28 cellular contexts compared by ENCODE assay signal in the genomic region with DNA sequence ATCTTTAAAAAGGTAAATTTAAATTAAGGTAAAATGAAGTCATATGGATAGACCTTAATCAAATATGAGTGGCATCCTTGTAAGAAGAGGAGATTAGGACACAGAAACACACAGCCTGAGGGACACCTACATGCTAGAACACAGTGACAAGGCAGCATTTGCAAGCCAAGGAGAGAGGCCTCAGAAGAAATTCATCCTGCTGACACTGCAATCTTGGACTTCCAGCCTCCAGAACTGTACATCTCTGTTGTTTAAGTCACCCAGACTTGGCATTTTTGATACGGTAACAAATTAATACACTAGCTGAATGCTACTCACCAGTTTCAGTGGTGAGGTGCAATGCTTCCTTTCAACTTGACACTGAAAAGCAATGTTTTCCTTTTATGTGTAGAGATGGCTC.
"Had no signal": no experiment of that assay in that cellular context is flagged by ENCODE, and none has a peak within 500 bp of the region (broad histone marks: within the 10 kb centered on the region; RNA-seq: fewer than 3 reads in every experiment).

No MANE protein-coding gene starts in this region.

- H3K4me1 ChIP-seq: neural progenitor cell, parathyroid adenoma, psoas muscle, spleen, suprapubic skin, testis, tibial artery, transverse colon, upper lobe of right lung, uterus had no signal

- ATAC-seq: natural killer cell; psoas muscle; right cardiac atrium; sciatic nerve; stimulated activated memory B cell treated with anti-CD40 and anti-IgM and Interleukin-4, amounts not matched to agents 10 μg/mL and 1 μg/mL and 100 μg/mL, for 72 hours; stimulated activated naive CD8-positive, alpha-beta T cell treated with anti-CD3 and anti-CD28 coated beads, Interleukin-15, amount 100 ng/mL, for 72 hours; stimulated activated naive CD8-positive, alpha-beta T cell treated with anti-CD3 and anti-CD28 coated beads, Interleukin-15, Interleukin-2, amounts not matched to agents 100 U/mL and 50 U/mL, for 24 hours; upper lobe of right lung had no signal

- DNase-seq: natural killer cell; occipital lobe; ovary; posterior cingulate gyrus; psoas muscle; right cardiac atrium; spleen; stimulated activated CD4-positive, alpha-beta T cell treated with anti-CD3 and anti-CD28 coated beads, Interleukin-12 subunit alpha, Interleukin-12 subunit beta, amount 100 ng/mL, for 4 hours; stimulated activated CD4-positive, alpha-beta T cell treated with anti-CD3 and anti-CD28 coated beads, Interleukin-1b, Interleukin-23, amount 100 ng/mL, for 48 hours; stimulated activated CD4-positive, alpha-beta T cell treated with anti-CD3 and anti-CD28 coated beads, Interleukin-4, amount 100 ng/mL, for 1 hour; stimulated activated CD4-positive, alpha-beta T cell treated with anti-CD3 and anti-CD28 coated beads, Interleukin-4, amount 100 ng/mL, for 4 hours; stimulated activated CD8-positive, alpha-beta memory T cell treated with anti-CD3 and anti-CD28 coated beads, Interleukin-4, amount 100 ng/mL, for 48 hours; stimulated activated naive CD4-positive, alpha-beta T cell; stimulated activated naive CD8-positive, alpha-beta T cell treated with anti-CD3 and anti-CD28 coated beads, Interleukin-15, amount 100 ng/mL, for 72 hours; stimulated activated naive CD8-positive, alpha-beta T cell treated with anti-CD3 and anti-CD28 coated beads, Interleukin-15, Interleukin-2, amounts not matched to agents 100 U/mL and 50 U/mL, for 24 hours; substantia nigra; testis; tibial artery; transverse colon; upper lobe of right lung; uterus had no signal

- H3K27me3 ChIP-seq: neural progenitor cell, ovary, spleen, suprapubic skin, testis, tibial artery, transverse colon, upper lobe of right lung, uterus had no signal

- H3K27ac ChIP-seq: neural progenitor cell, ovary, parathyroid adenoma, psoas muscle, skin epidermis, suprapubic skin, testis, tibial artery, transverse colon, upper lobe of right lung, uterus had no signal

- H3K4me3 ChIP-seq: neural progenitor cell, ovary, psoas muscle, skin epidermis, smooth muscle cell, spleen, suprapubic skin, testis, tibial artery, transverse colon, upper lobe of right lung, uterus had no signal

- H3K9me3 ChIP-seq: ovary, psoas muscle, suprapubic skin, testis, tibial artery, transverse colon, upper lobe of right lung, uterus had no signal

- H2AFZ ChIP-seq: neural progenitor cell, parathyroid adenoma had no signal

- H3K36me3 ChIP-seq: neural progenitor cell, ovary, spleen, suprapubic skin, tibial artery, transverse colon, upper lobe of right lung, uterus had no signal

- H3K79me2 ChIP-seq: parathyroid adenoma had no signal

- H3K9ac ChIP-seq: neural progenitor cell, parathyroid adenoma had no signal

- H3K4me2 ChIP-seq: neural progenitor cell, smooth muscle cell had no signal
